11 cellular contexts compared by ENCODE assay signal in the genomic region with DNA sequence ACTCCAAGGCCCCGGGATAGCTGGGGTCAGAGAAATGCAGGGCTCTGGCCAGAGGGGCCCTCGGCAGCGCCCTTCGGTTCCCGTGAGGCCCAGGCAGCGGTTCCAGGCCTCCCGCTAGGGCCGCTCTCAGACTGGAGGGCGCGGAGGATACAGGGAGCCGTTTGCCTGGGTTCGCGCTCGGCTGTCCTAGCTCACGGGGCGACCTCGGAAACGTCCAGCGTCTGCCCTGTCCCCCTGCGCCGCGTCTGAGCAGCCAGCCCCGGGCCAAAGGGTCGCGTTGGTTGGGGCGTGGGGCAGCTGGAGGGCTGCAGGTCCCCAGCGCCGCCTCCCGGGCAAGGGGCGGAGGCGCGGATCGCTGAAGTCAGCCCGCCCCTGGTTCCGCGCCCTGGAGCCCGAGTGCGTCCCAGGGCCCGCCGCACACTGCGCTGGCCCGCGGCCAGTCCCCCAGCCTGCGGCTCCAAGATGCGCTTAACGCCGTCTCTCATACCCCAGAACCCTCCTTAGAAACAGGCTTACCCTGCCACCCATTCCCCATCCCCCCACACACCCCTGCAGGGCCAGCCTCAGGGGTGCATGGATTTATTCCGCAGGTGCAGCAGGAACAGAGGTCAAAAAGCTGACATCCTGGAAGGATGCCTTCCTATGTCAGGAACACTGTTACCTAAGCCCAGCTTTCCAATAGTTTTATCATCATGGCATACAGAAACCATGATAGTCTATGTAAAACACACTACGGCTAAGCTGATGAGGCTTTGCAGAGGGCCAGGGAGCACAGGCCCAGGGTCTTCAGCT. TPM values are rescaled to one million over a fixed set of nuclear protein-coding genes. Genes with fewer than 3 reads are reported as not detected.
DNase-seq lines count a peak whose midpoint lies in the region; ATAC-seq and TF ChIP-seq lines count a peak whose summit lies in the region.
"Had no signal": no experiment of that assay in that cellular context is flagged by ENCODE, and none has a peak within 500 bp of the region (broad histone marks: within the 10 kb centered on the region; RNA-seq: fewer than 3 reads in every experiment).

No MANE protein-coding gene starts in this region.

- no peak overlapping the region for H3K4me3 Mint-ChIP-seq in activated CD4-positive, alpha-beta T cell treated with anti-CD3 and anti-CD28 coated beads for 36 hours
- H3K4me3 Mint-ChIP-seq: effector memory CD8-positive, alpha-beta T cell had no signal

- TF ChIP-seq EP300 in upper lobe of left lung (IDR thresholded peaks at IDR 0.05), result no peak

- no peaks in the 10 kb centered on the region for H3K4me1 Mint-ChIP-seq in activated CD4-positive, alpha-beta T cell treated with anti-CD3 and anti-CD28 coated beads for 36 hours

- CTCF ChIA-PET in activated CD4-positive, alpha-beta T cell treated with anti-CD3 and anti-CD28 coated beads for 36 hours (lab: Charles Lee), result no interaction called here

- no peaks in the 10 kb centered on the region for H3K9me3 Mint-ChIP-seq in activated CD4-positive, alpha-beta T cell treated with anti-CD3 and anti-CD28 coated beads for 36 hours (ENCODE audit: low read depth)
- H3K9me3 Mint-ChIP-seq: effector memory CD8-positive, alpha-beta T cell had no signal

- H3K27ac Mint-ChIP-seq in activated CD4-positive, alpha-beta T cell treated with anti-CD3 and anti-CD28 coated beads for 36 hours, result no peak overlapping the region
- H3K27ac Mint-ChIP-seq: effector memory CD8-positive, alpha-beta T cell had no signal

- POLR2A ChIA-PET in activated CD4-positive, alpha-beta T cell treated with anti-CD3 and anti-CD28 coated beads for 36 hours (lab: Charles Lee), result no interaction called here

- intact Hi-C loops in activated CD4-positive, alpha-beta T cell treated with anti-CD3 and anti-CD28 coated beads for 36 hours (cut with DNase I, micrococcal nuclease), result no loop called here

- H3K4me3 ChIP-seq in epithelial cell of proximal tubule (ENCODE audit: low read depth, low read length) (peak overlapping the region; percentile 42), upper lobe of left lung (peak overlapping the region in 3 of 4 donors; percentile 19 to 33 (median 32))
- H3K4me3 ChIP-seq: BLaER1 treated with 17β-estradiol and CSF1 and Interleukin-3, amounts not matched to agents 10 nM and 100 nM had no signal

- H3K36me3 ChIP-seq in upper lobe of left lung, result no peaks in the 10 kb centered on the region
- H3K36me3 ChIP-seq: BLaER1 treated with 17β-estradiol and CSF1 and Interleukin-3, amounts not matched to agents 10 nM and 100 nM had no signal

- peak; percentile 26 for ATAC-seq in activated CD4-positive, alpha-beta T cell treated with anti-CD3 and anti-CD28 coated beads for 36 hours
- peak; percentile 34 to 89 for ATAC-seq in upper lobe of left lung (ENCODE audit: low FRiP score in 2 of 2)
- ATAC-seq in GM18519 (IDR thresholded peaks at IDR 0.05; ENCODE audit: low FRiP score, unreplicated experiment), result no peak
- no peak for ATAC-seq in HG03135 (IDR thresholded peaks at IDR 0.05; ENCODE audit: unreplicated experiment)
- ATAC-seq in GM19023 (IDR thresholded peaks at IDR 0.05; ENCODE audit: unreplicated experiment), result no peak
- ATAC-seq: effector memory CD8-positive, alpha-beta T cell had no signal

- peak; percentile 32 for DNase-seq in activated CD4-positive, alpha-beta T cell treated with anti-CD3 and anti-CD28 coated beads for 36 hours
- DNase-seq in activated CD4-positive, alpha-beta T cell treated with anti-CD3 and anti-CD28 coated beads for 1 hour, result no peak
- DNase-seq in epithelial cell of proximal tubule (ENCODE audit: low read depth), result no peak
- peak; percentile 22 for DNase-seq in medulla oblongata (ENCODE audit: extremely low spot score)
- peak in 1 of 2 donors; percentile 88 for DNase-seq in upper lobe of left lung
- DNase-seq: effector memory CD8-positive, alpha-beta T cell; stimulated activated CD4-positive, alpha-beta T cell treated with anti-CD3 and anti-CD28 coated beads, Interleukin-4, amount 100 ng/mL, for 24 hours had no signal

- WGBS in upper lobe of left lung, 2 donors, result 11 to 18% methylated on average over 4 to 17 of the region's 49 CpGs

- H3K36me3 Mint-ChIP-seq in activated CD4-positive, alpha-beta T cell treated with anti-CD3 and anti-CD28 coated beads for 36 hours (ENCODE audit: low read depth), result no peaks in the 10 kb centered on the region

- no peak for TF ChIP-seq POLR2A in upper lobe of left lung (IDR thresholded peaks at IDR 0.05)

- peak; percentile 27 for TF ChIP-seq CTCF in epithelial cell of proximal tubule (conservative IDR thresholded peaks at IDR 0.05; ENCODE audit: low read depth, low read length)
- peak in 4 of 6 experiments; percentile 10 to 51 (median 40) for TF ChIP-seq CTCF in upper lobe of left lung (IDR thresholded peaks at IDR 0.05)

- H3K27ac ChIP-seq in upper lobe of left lung, result no peak overlapping the region
- H3K27ac ChIP-seq: BLaER1 treated with 17β-estradiol and CSF1 and Interleukin-3, amounts not matched to agents 10 nM and 100 nM had no signal

- peaks cover 0 to 8% (median 3%) of the 10 kb centered on the region in 4 donors for H3K4me1 ChIP-seq in upper lobe of left lung
- H3K4me1 ChIP-seq: BLaER1 treated with 17β-estradiol and CSF1 and Interleukin-3, amounts not matched to agents 10 nM and 100 nM had no signal

- no peaks in the 10 kb centered on the region for H3K9me3 ChIP-seq in upper lobe of left lung

- peaks cover 0 to 17% (median 4%) of the 10 kb centered on the region in 4 donors for H3K27me3 ChIP-seq in upper lobe of left lung

- H3K27me3 Mint-ChIP-seq in activated CD4-positive, alpha-beta T cell treated with anti-CD3 and anti-CD28 coated beads for 36 hours, result peaks cover 43% of the 10 kb centered on the region

RNA-seq across cellular contexts. Expression of a gene that starts 22.1 kb away (rescaled TPM):
- not detected for total RNA-seq in activated CD4-positive, alpha-beta T cell treated with anti-CD3 and anti-CD28 coated beads for 36 hours
- total RNA-seq in epithelial cell of proximal tubule (not detected in 2 replicates), upper lobe of left lung (not detected)

RNA-seq across cellular contexts. Expression of a gene that starts 36.1 kb away (rescaled TPM):
- total RNA-seq in activated CD4-positive, alpha-beta T cell treated with anti-CD3 and anti-CD28 coated beads for 36 hours, result under 1 TPM; 0.05 to 0.09 TPM
- total RNA-seq in epithelial cell of proximal tubule, result not detected in 2 replicates
- total RNA-seq in upper lobe of left lung, result 1 to 10 TPM in 3 of 6 donors, under 1 TPM in 3; 0.67 to 2.1 (median 1.1) TPM

Comparison
In these comparisons a context has a peak if more than half of its experiments do, and no peak if none do; other contexts are left out.
1. DNase-seq: peak in activated CD4-positive, alpha-beta T cell treated with anti-CD3 and anti-CD28 coated beads for 36 hours (single experiment) and medulla oblongata (single experiment); none in activated CD4-positive, alpha-beta T cell treated with anti-CD3 and anti-CD28 coated beads for 1 hour (single experiment) and epithelial cell of proximal tubule (single experiment).
2. ATAC-seq: peak in activated CD4-positive, alpha-beta T cell treated with anti-CD3 and anti-CD28 coated beads for 36 hours (single experiment) and upper lobe of left lung (2 of 2); none in GM18519 (single experiment), HG03135 (single experiment) and GM19023 (single experiment).